ENCODE assay signal across 8 cellular contexts in genomic region chr6:30907758-30908591, GRCh38. TPM values are rescaled to one million over a fixed set of nuclear protein-coding genes. Genes with fewer than 3 reads are reported as not detected.
DNase-seq lines count a peak whose midpoint lies in the region; ATAC-seq, FAIRE-seq and TF ChIP-seq lines count a peak whose summit lies in the region.

Gene GTF2H4 (plus strand): TSS chr6:30908207.

- H3K27me3 ChIP-seq in bronchial epithelial cell (ENCODE audit: control insufficient read depth, insufficient read depth, low read length) (no peaks in the 10 kb centered on the region), iPS-20b (ENCODE audit: insufficient read depth, low read length) (no peaks in the 10 kb centered on the region), small intestine (ENCODE audit: control insufficient read depth in 2 of 2, insufficient read depth in 2 of 2, low read length in 2 of 2) (no peaks in the 10 kb centered on the region)

- peaks cover 12% of the 10 kb centered on the region for H3K36me3 ChIP-seq in bronchial epithelial cell (ENCODE audit: control insufficient read depth, insufficient read depth, low read length)
- H3K36me3 ChIP-seq in iPS-20b (ENCODE audit: insufficient read depth, low read depth, low read length): peaks cover 36% of the 10 kb centered on the region
- H3K36me3 ChIP-seq in small intestine (ENCODE audit: control insufficient read depth in 2 of 2, insufficient read depth in 2 of 2, low read length in 2 of 2): peaks cover 0 to 2% of the 10 kb centered on the region in 2 donors

- in situ Hi-C loops in ACHN (cut with HindIII; ENCODE audit: low pct_ligation_motif_present, low pct_unique_long_range_greater_than_20kb, low sequenced_read_pairs): no loop called here

- no peaks in the 10 kb centered on the region for H3K9me3 ChIP-seq in iPS-20b (ENCODE audit: insufficient read depth, low read depth, low read length)
- no peaks in the 10 kb centered on the region for H3K9me3 ChIP-seq in small intestine (ENCODE audit: control insufficient read depth, low read depth)

- no peak for TF ChIP-seq CTCF in WI38 (IDR thresholded peaks at IDR 0.05; ENCODE audit: low read depth, low read length)
- TF ChIP-seq CTCF in bronchial epithelial cell (IDR thresholded peaks at IDR 0.05; ENCODE audit: insufficient read depth, low read length, severe bottlenecking): no peak

- no peak within 1 kb of the TSS for H3K27ac ChIP-seq in iPS-20b (ENCODE audit: low read length)
- peak within 1 kb of the TSS in 1 of 2 donors; percentile 64 for H3K27ac ChIP-seq in small intestine (ENCODE audit: low read depth in 1 of 2, low read length in 1 of 2)

- ATAC-seq in GM18907 (IDR thresholded peaks at IDR 0.05; ENCODE audit: unreplicated experiment) (peak; percentile 91), HG03159 (IDR thresholded peaks at IDR 0.05; ENCODE audit: unreplicated experiment) (peak; percentile 91)

- H3K4me1 ChIP-seq in iPS-20b (ENCODE audit: insufficient read depth, low read length) (peaks cover 5% of the 10 kb centered on the region; the same call in 1 of the 2 replicates), small intestine (ENCODE audit: control insufficient read depth in 2 of 2, insufficient read depth in 1 of 2, low read depth in 1 of 2, low read length in 1 of 2) (peaks cover 0 to 3% of the 10 kb centered on the region in 2 donors)

- peak within 1 kb of the TSS; percentile 97 for H3K4me3 ChIP-seq in WI38 (ENCODE audit: low read depth, low read length)
- peak within 1 kb of the TSS; percentile 68 for H3K4me3 ChIP-seq in bronchial epithelial cell (ENCODE audit: low read depth, low read length)
- peak within 1 kb of the TSS; percentile 93 for H3K4me3 ChIP-seq in iPS-20b (ENCODE audit: low read length)
- H3K4me3 ChIP-seq in small intestine (ENCODE audit: low read depth in 1 of 2, low read length in 2 of 2): peak within 1 kb of the TSS; percentile 40 to 73

- 0 to 1% (median 1%) methylated on average over 49 of the region's 49 CpGs for WGBS in small intestine, 3 donors

- peak; percentile 76 for FAIRE-seq in bronchial epithelial cell (lab: Jason Lieb, UNC)
- no peak for FAIRE-seq in small intestine (lab: Jason Lieb, UNC)

- peak within 1 kb of the TSS; percentile 95 for H3K9ac ChIP-seq in iPS-20b (ENCODE audit: low read depth, low read length)

- DNase-seq in ACHN (peak; percentile 98), NCI-H2227 treated with DMSO at 0.1 percent for 48 hours (lab: John Stamatoyannopoulos, UW) (peak; percentile 98), bronchial epithelial cell (ENCODE audit: low read depth) (peak; percentile 98), small intestine (peak; percentile 100)

RNA-seq across cellular contexts. Expression of gene GTF2H4, which starts in this region (rescaled TPM):
- 10.0 and 10.6 TPM in 2 replicates for total RNA-seq in bronchial epithelial cell
- polyA plus RNA-seq in small intestine: 10 to 100 TPM; 21.5 to 22.2 (median 22.1) TPM
